ENCODE assay signal across 1 cellular context in genomic region chr6:683742-684440, GRCh38.
TF ChIP-seq lines count a peak whose summit lies in the region.

No MANE protein-coding gene starts in this region.

TF ChIP-seq in HEK293, 187 proteins besides CTCF, POLR2A, EP300 and RAD21 (continued from another document and continues in another):
- TF ChIP-seq PRDM2 (tag by site-specific recombination; IDR thresholded peaks at IDR 0.05; ENCODE audit: borderline replicate concordance), result no peak
- TF ChIP-seq ZNF513 (tag by site-specific recombination; IDR thresholded peaks at IDR 0.05), result peak; percentile 16; the same call in 1 of the 2 replicates
- no peak; the same call in 1 of the 2 replicates for TF ChIP-seq ZBTB11 (tag by site-specific recombination; conservative IDR thresholded peaks at IDR 0.05; ENCODE audit: low read depth)
- no peak; the same call in 1 of the 2 replicates for TF ChIP-seq OVOL3 (tag by site-specific recombination; IDR thresholded peaks at IDR 0.05)
- TF ChIP-seq SP3 (tag by site-specific recombination; IDR thresholded peaks at IDR 0.05), result peak; percentile 43; the same call in 1 of the 2 replicates
- peak; percentile 89 for TF ChIP-seq GLIS1 (tag by site-specific recombination; IDR thresholded peaks at IDR 0.05)
- peak; percentile 81 for TF ChIP-seq PRDM4 (tag by site-specific recombination; IDR thresholded peaks at IDR 0.05)
- TF ChIP-seq ZSCAN5A (tag by site-specific recombination; IDR thresholded peaks at IDR 0.05), result 0 out of 2 replicates have a peak, but pooled peaks have one; percentile 57
- TF ChIP-seq ZNF114 (tag by site-specific recombination; IDR thresholded peaks at IDR 0.05), result no peak
- peak; percentile 97 for TF ChIP-seq SP7 (tag by site-specific recombination; IDR thresholded peaks at IDR 0.05)
- TF ChIP-seq ZNF501 (tag by site-specific recombination; IDR thresholded peaks at IDR 0.05), result no peak; the same call in 1 of the 2 replicates
- no peak for TF ChIP-seq ZNF157 (tag by site-specific recombination; IDR thresholded peaks at IDR 0.05)
- no peak for TF ChIP-seq ZNF571 (tag by site-specific recombination; IDR thresholded peaks at IDR 0.05)
- no peak for TF ChIP-seq ZNF514 (tag by site-specific recombination; IDR thresholded peaks at IDR 0.05)
- TF ChIP-seq ZNF580 (tag by site-specific recombination; IDR thresholded peaks at IDR 0.05), result peak; percentile 86
- no peak for TF ChIP-seq ZNF660 (tag by site-specific recombination; IDR thresholded peaks at IDR 0.05)
- TF ChIP-seq MZF1 (tag by site-specific recombination; IDR thresholded peaks at IDR 0.05; ENCODE audit: borderline replicate concordance), result peak; percentile 94
- TF ChIP-seq HOXC10 (CRISPR knock-in tag; IDR thresholded peaks at IDR 0.05), result no peak
- TF ChIP-seq ZNF140 (tag by site-specific recombination; IDR thresholded peaks at IDR 0.05), result no peak
- TF ChIP-seq ZNF23 (tag by site-specific recombination; IDR thresholded peaks at IDR 0.05; ENCODE audit: borderline replicate concordance), result no peak
- peak; percentile 100 for TF ChIP-seq ZNF600 (tag by site-specific recombination; IDR thresholded peaks at IDR 0.05)
- peak; percentile 45; the same call in 1 of the 2 replicates for TF ChIP-seq ZNF19 (tag by site-specific recombination; IDR thresholded peaks at IDR 0.05; ENCODE audit: low read depth)
- TF ChIP-seq ZNF664 (tag by site-specific recombination; IDR thresholded peaks at IDR 0.05), result no peak
- TF ChIP-seq ZNF768 (tag by site-specific recombination; IDR thresholded peaks at IDR 0.05), result no peak; the same call in 1 of the 2 replicates
- TF ChIP-seq ZNF639 (tag by site-specific recombination; IDR thresholded peaks at IDR 0.05), result peak; percentile 79; the same call in 1 of the 2 replicates
- TF ChIP-seq ZNF449 (tag by site-specific recombination; IDR thresholded peaks at IDR 0.05), result no peak
- no peak for TF ChIP-seq ZNF202 (tag by site-specific recombination; IDR thresholded peaks at IDR 0.05; ENCODE audit: borderline replicate concordance)
- TF ChIP-seq GLIS2 (tag by site-specific recombination; IDR thresholded peaks at IDR 0.05), result no peak
- TF ChIP-seq ZBTB10 (tag by site-specific recombination; IDR thresholded peaks at IDR 0.05), result peak; percentile 83
